ENCODE assay signal across 8 cellular contexts in the genomic region with DNA sequence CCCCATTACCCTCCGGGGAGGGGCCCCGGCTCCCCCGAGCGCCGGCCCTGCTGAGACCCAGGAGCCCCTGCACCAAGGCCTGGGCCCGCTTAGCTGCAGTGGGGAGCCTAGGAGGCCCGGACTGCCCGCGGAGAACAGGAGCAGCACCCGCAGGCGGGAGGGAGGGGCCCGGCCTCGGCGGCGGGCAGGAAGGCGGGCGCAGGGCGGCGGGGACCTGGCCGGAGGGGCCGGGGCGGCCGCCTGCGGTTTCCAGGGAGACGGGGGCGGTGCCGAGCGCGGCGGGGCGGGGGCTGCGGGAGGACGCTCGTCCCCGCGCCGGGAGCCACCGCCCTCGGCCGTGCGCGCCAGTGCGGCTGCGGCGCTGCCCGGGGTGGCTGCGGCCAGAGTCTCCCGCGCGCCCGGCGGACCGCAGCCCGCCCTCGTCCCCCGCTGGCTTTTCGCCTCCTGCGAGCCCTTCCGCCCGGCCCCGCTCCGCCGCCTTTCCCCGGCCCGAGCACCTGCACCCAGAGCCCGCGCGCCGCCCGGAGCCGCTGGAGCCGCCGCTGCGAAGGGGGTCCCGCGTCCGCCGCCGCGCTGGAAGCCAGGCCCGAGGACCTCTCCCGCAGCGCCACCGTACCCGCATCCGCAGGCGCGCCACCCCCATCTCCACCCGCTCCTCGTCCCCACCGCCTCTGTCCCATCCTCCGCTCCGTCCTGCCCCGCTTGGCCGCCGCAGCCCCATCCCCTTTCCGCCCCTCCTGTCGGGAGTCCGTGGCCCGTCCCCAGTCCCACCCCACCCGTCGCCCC. TPM values are rescaled to one million over a fixed set of nuclear protein-coding genes. Genes with fewer than 3 reads are reported as not detected.
DNase-seq lines count a peak whose midpoint lies in the region; ATAC-seq and TF ChIP-seq lines count a peak whose summit lies in the region.

No MANE protein-coding gene starts in this region.

- intact Hi-C loops in activated CD4-positive, alpha-beta memory T cell treated with anti-CD3 and anti-CD28 coated beads for 36 hours (cut with micrococcal nuclease) = no loop called here

- H3K27me3 Mint-ChIP-seq in progenitor cell of endocrine pancreas = peaks cover 4% of the 10 kb centered on the region
- peaks cover 44% of the 10 kb centered on the region for H3K27me3 Mint-ChIP-seq in activated CD4-positive, alpha-beta memory T cell treated with anti-CD3 and anti-CD28 coated beads for 36 hours

- DNase-seq in COR-L47 (lab: John Stamatoyannopoulos, UW) (peak; percentile 48), NCI-H1092 treated with DMSO at 0.1 percent for 48 hours (lab: John Stamatoyannopoulos, UW) (peak; percentile 10), astrocyte of the hippocampus (ENCODE audit: low read depth, low spot score) (peak; percentile 78), hippocampal formation (lab: John Stamatoyannopoulos, UW) (peak; percentile 44 to 61), progenitor cell of endocrine pancreas (ENCODE audit: low spot score, unreplicated experiment) (peak; percentile 69)
- no peak for DNase-seq in activated CD4-positive, alpha-beta memory T cell treated with anti-CD3 and anti-CD28 coated beads for 36 hours

- peak overlapping the region; percentile 70 for H3K4me3 Mint-ChIP-seq in progenitor cell of endocrine pancreas (ENCODE audit: low read depth)
- H3K4me3 Mint-ChIP-seq in activated CD4-positive, alpha-beta memory T cell treated with anti-CD3 and anti-CD28 coated beads for 36 hours = no peak overlapping the region

- H3K36me3 Mint-ChIP-seq in progenitor cell of endocrine pancreas (ENCODE audit: insufficient read depth) = no peaks in the 10 kb centered on the region
- H3K36me3 Mint-ChIP-seq in activated CD4-positive, alpha-beta memory T cell treated with anti-CD3 and anti-CD28 coated beads for 36 hours = no peaks in the 10 kb centered on the region

- peaks cover 22% of the 10 kb centered on the region for H3K4me1 Mint-ChIP-seq in progenitor cell of endocrine pancreas (ENCODE audit: low read depth)
- H3K4me1 Mint-ChIP-seq in activated CD4-positive, alpha-beta memory T cell treated with anti-CD3 and anti-CD28 coated beads for 36 hours (ENCODE audit: low read depth) = peaks cover 13% of the 10 kb centered on the region

- no peak for TF ChIP-seq CTCF in progenitor cell of endocrine pancreas (IDR thresholded peaks at IDR 0.05; ENCODE audit: unreplicated experiment)

- CTCF ChIA-PET in activated CD4-positive, alpha-beta memory T cell treated with anti-CD3 and anti-CD28 coated beads for 36 hours (lab: Charles Lee) = no interaction called here

- POLR2A ChIA-PET in activated CD4-positive, alpha-beta memory T cell treated with anti-CD3 and anti-CD28 coated beads for 36 hours (lab: Charles Lee) = no interaction called here

- no peaks in the 10 kb centered on the region for H3K9me3 Mint-ChIP-seq in progenitor cell of endocrine pancreas (ENCODE audit: low read depth)
- no peaks in the 10 kb centered on the region for H3K9me3 Mint-ChIP-seq in activated CD4-positive, alpha-beta memory T cell treated with anti-CD3 and anti-CD28 coated beads for 36 hours

- ATAC-seq in GM21576 (IDR thresholded peaks at IDR 0.05; ENCODE audit: unreplicated experiment) (no peak), HG02973 (IDR thresholded peaks at IDR 0.05; ENCODE audit: unreplicated experiment) (no peak)

- no peak overlapping the region for H3K27ac Mint-ChIP-seq in progenitor cell of endocrine pancreas
- H3K27ac Mint-ChIP-seq in activated CD4-positive, alpha-beta memory T cell treated with anti-CD3 and anti-CD28 coated beads for 36 hours = no peak overlapping the region

RNA-seq across cellular contexts. Expression of a gene that starts 17.2 kb away (rescaled TPM):
- 88.5 and 91.4 TPM in 2 replicates for total RNA-seq in progenitor cell of endocrine pancreas
- 1 to 10 TPM; 4.7 to 4.9 TPM for total RNA-seq in activated CD4-positive, alpha-beta memory T cell treated with anti-CD3 and anti-CD28 coated beads for 36 hours

Comparison
In these comparisons a context has a peak if more than half of its experiments do, and no peak if none do; other contexts are left out.
1. RNA of a gene that starts 17.2 kb away (total RNA-seq): 88.5 to 91.4 TPM in progenitor cell of endocrine pancreas; 4.7 to 4.9 TPM in activated CD4-positive, alpha-beta memory T cell treated with anti-CD3 and anti-CD28 coated beads for 36 hours; every median in the first group is over 10 times any median in the second.